Comparison of ENCODE assay signal across 8 cellular contexts in the genomic region with DNA sequence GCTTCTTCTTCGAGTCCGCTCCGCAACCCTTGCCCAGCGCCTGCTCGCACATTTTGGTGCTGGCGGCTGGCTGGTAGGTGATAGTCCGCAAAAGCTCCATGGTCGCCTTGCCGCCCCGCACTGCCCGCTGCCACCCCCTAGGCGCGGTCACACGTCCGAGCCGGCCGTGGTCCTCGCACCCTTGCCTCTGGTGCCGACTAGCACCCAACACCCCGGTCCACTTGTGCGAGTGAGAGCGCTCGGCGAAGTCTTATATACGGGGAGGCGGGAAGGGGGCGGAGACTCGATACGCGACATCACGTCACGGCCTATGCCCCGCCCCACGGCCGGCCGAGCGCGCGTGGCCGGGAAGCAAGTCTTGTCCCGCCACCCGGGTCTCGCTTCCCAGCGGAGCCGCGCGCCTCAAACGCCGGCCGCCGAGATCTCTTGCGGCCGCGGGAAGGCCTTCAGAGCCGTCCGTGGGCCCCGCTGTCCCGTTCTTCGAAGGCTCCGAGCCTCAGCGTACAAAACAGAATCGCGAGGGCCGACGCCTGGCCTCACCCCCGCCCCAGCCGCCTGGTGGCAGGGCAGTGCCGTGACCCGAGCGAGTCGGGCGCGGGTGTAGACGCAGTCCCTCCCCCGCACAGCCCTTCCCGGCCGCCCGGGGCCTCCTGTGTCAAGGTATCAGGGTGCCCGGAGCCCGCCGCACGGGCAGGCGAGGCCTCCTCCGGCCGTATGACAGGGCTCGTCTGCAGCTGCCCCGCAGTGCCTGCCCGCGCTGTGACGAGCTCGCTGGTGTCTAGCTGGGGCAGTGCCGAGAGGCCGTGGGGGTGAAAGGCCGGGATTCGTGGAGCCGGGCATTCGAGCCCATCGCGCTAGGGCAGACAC. TPM values are rescaled to one million over a fixed set of nuclear protein-coding genes. Genes with fewer than 3 reads are reported as not detected.
A peak's percentile ranks its signal among the peaks of the same experiment; 100 is the strongest.
DNase-seq lines count a peak whose midpoint lies in the region; ATAC-seq and TF ChIP-seq lines count a peak whose summit lies in the region.

TSS of gene PLK2 (minus strand) at position 227 of the 867 bp plus-strand sequence. CDS start at position 100, 127 bp downstream.

- H3K4me1 ChIP-seq in naive thymus-derived CD4-positive, alpha-beta T cell (ENCODE audit: control insufficient read depth in 2 of 2, insufficient read depth in 2 of 2, low read length in 2 of 2): peaks cover 0 to 9% of the 10 kb centered on the region in 2 donors

- peak within 1 kb of the TSS; percentile 79 for H3K27ac ChIP-seq in CD4-positive, alpha-beta T cell (ENCODE audit: low read depth, low read length)
- peak within 1 kb of the TSS; percentile 84 for H3K27ac ChIP-seq in naive thymus-derived CD4-positive, alpha-beta T cell (ENCODE audit: low read depth, low read length)

- no peaks in the 10 kb centered on the region for H3K36me3 ChIP-seq in naive thymus-derived CD4-positive, alpha-beta T cell (ENCODE audit: control insufficient read depth in 2 of 3, insufficient read depth in 3 of 3, low read length in 3 of 3)

- peak; percentile 88 to 96 (median 90) for DNase-seq in CD4-positive, alpha-beta T cell
- peak; percentile 86 for DNase-seq in activated T-helper 1 cell treated with anti-CD3 and anti-CD28 coated beads, Interleukin-12 subunit alpha, Interleukin-12 subunit beta, Interleukin-2, Interleukin-4 antibody, amounts not matched to agents 30 ng/mL and 10 ng/mL and 1 ng/mL, durations not matched to agents 14 hours and 24 hours and 36 hours (ENCODE audit: low spot score)
- DNase-seq in fibroblast of gingiva (ENCODE audit: low read depth): peak; percentile 95
- DNase-seq in naive thymus-derived CD4-positive, alpha-beta T cell: peak; percentile 87 to 98 (median 93)

- ATAC-seq in CD4-positive, alpha-beta T cell (ENCODE audit: poor library complexity): peak; percentile 74
- ATAC-seq in GM19324 (IDR thresholded peaks at IDR 0.05; ENCODE audit: low FRiP score, unreplicated experiment) (peak; percentile 86), HG03457 (IDR thresholded peaks at IDR 0.05; ENCODE audit: unreplicated experiment) (peak; percentile 62)
- peak; percentile 88 for ATAC-seq in naive thymus-derived CD4-positive, alpha-beta T cell
- peak; percentile 94 for ATAC-seq in stimulated activated memory B cell treated with anti-CD40 and anti-IgM and Interleukin-4, amounts not matched to agents 10 μg/mL and 1 μg/mL and 100 μg/mL, for 72 hours

- no peak for TF ChIP-seq CTCF in CD4-positive, alpha-beta T cell (IDR thresholded peaks at IDR 0.05)

- no peaks in the 10 kb centered on the region for H3K27me3 ChIP-seq in CD4-positive, alpha-beta T cell (ENCODE audit: control insufficient read depth, insufficient read depth, low read length)
- H3K27me3 ChIP-seq in naive thymus-derived CD4-positive, alpha-beta T cell (ENCODE audit: control insufficient read depth in 2 of 2, insufficient read depth in 2 of 2, low read length in 2 of 2): no peaks in the 10 kb centered on the region

- no peaks in the 10 kb centered on the region for H3K9me3 ChIP-seq in CD4-positive, alpha-beta T cell (ENCODE audit: control insufficient read depth, low read length)
- no peaks in the 10 kb centered on the region for H3K9me3 ChIP-seq in naive thymus-derived CD4-positive, alpha-beta T cell (ENCODE audit: control insufficient read depth in 2 of 3, low read length in 3 of 3)

- H3K36me3 Mint-ChIP-seq in CD4-positive, alpha-beta T cell (ENCODE audit: low read depth): peaks cover 8% of the 10 kb centered on the region
- peaks cover 4% of the 10 kb centered on the region for H3K36me3 Mint-ChIP-seq in activated T-helper 1 cell treated with anti-CD3 and anti-CD28 coated beads, Interleukin-12 subunit alpha, Interleukin-12 subunit beta, Interleukin-2, Interleukin-4 antibody, amounts not matched to agents 30 ng/mL and 10 ng/mL and 1 ng/mL, durations not matched to agents 14 hours and 24 hours and 36 hours (ENCODE audit: low read depth)
- peaks cover 0 to 6% (median 0%) of the 10 kb centered on the region in 5 donors for H3K36me3 Mint-ChIP-seq in naive thymus-derived CD4-positive, alpha-beta T cell
- H3K36me3 Mint-ChIP-seq in stimulated activated memory B cell treated with anti-CD40 and anti-IgM and Interleukin-4, amounts not matched to agents 10 μg/mL and 1 μg/mL and 100 μg/mL, for 72 hours: peaks cover 9% of the 10 kb centered on the region

- CTCF ChIA-PET in CD4-positive, alpha-beta T cell (lab: Charles Lee): interaction anchor here (0.7 to 2.1 kb wide), 6 partner anchors 24 to 1563 kb away, joined by 3 to 9 read pairs (median 3); no protein-coding TSS in a partner anchor
- CTCF ChIA-PET in naive thymus-derived CD4-positive, alpha-beta T cell (lab: Charles Lee): interaction anchor here (0.6 to 5.5 kb wide), 12 partner anchors 9 to 1215 kb away, joined by 3 to 97 read pairs (median 4); no protein-coding TSS in a partner anchor

- no peaks in the 10 kb centered on the region for H3K9me3 Mint-ChIP-seq in CD4-positive, alpha-beta T cell
- no peaks in the 10 kb centered on the region for H3K9me3 Mint-ChIP-seq in activated T-helper 1 cell treated with anti-CD3 and anti-CD28 coated beads, Interleukin-12 subunit alpha, Interleukin-12 subunit beta, Interleukin-2, Interleukin-4 antibody, amounts not matched to agents 30 ng/mL and 10 ng/mL and 1 ng/mL, durations not matched to agents 14 hours and 24 hours and 36 hours
- H3K9me3 Mint-ChIP-seq in naive thymus-derived CD4-positive, alpha-beta T cell: no peaks in the 10 kb centered on the region
- H3K9me3 Mint-ChIP-seq in stimulated activated memory B cell treated with anti-CD40 and anti-IgM and Interleukin-4, amounts not matched to agents 10 μg/mL and 1 μg/mL and 100 μg/mL, for 72 hours: no peaks in the 10 kb centered on the region

- H3K4me3 Mint-ChIP-seq in CD4-positive, alpha-beta T cell: peak within 1 kb of the TSS; percentile 92
- H3K4me3 Mint-ChIP-seq in activated T-helper 1 cell treated with anti-CD3 and anti-CD28 coated beads, Interleukin-12 subunit alpha, Interleukin-12 subunit beta, Interleukin-2, Interleukin-4 antibody, amounts not matched to agents 30 ng/mL and 10 ng/mL and 1 ng/mL, durations not matched to agents 14 hours and 24 hours and 36 hours: peak within 1 kb of the TSS; percentile 83
- H3K4me3 Mint-ChIP-seq in naive thymus-derived CD4-positive, alpha-beta T cell: peak within 1 kb of the TSS; percentile 86 to 96 (median 91)
- peak within 1 kb of the TSS; percentile 84 for H3K4me3 Mint-ChIP-seq in stimulated activated memory B cell treated with anti-CD40 and anti-IgM and Interleukin-4, amounts not matched to agents 10 μg/mL and 1 μg/mL and 100 μg/mL, for 72 hours

- H3K27me3 Mint-ChIP-seq in CD4-positive, alpha-beta T cell: peaks cover 17% of the 10 kb centered on the region
- peaks cover 16% of the 10 kb centered on the region for H3K27me3 Mint-ChIP-seq in activated T-helper 1 cell treated with anti-CD3 and anti-CD28 coated beads, Interleukin-12 subunit alpha, Interleukin-12 subunit beta, Interleukin-2, Interleukin-4 antibody, amounts not matched to agents 30 ng/mL and 10 ng/mL and 1 ng/mL, durations not matched to agents 14 hours and 24 hours and 36 hours (ENCODE audit: insufficient read depth)
- H3K27me3 Mint-ChIP-seq in naive thymus-derived CD4-positive, alpha-beta T cell: peaks cover 4 to 22% (median 14%) of the 10 kb centered on the region in 5 donors
- no peaks in the 10 kb centered on the region for H3K27me3 Mint-ChIP-seq in stimulated activated memory B cell treated with anti-CD40 and anti-IgM and Interleukin-4, amounts not matched to agents 10 μg/mL and 1 μg/mL and 100 μg/mL, for 72 hours

- intact Hi-C loops in CD4-positive, alpha-beta T cell (cut with DNase I, micrococcal nuclease): loop anchor here (2.0 to 10.0 kb wide), 6 partner anchors 809 to 1553 kb away; partner anchors contain the start of gene GPBP1 (in 1 of the 2)
- intact Hi-C loops in activated T-helper 1 cell treated with anti-CD3 and anti-CD28 coated beads, Interleukin-12 subunit alpha, Interleukin-12 subunit beta, Interleukin-2, Interleukin-4 antibody, amounts not matched to agents 30 ng/mL and 10 ng/mL and 1 ng/mL, durations not matched to agents 14 hours and 24 hours and 36 hours (cut with micrococcal nuclease): loop anchor here (1.0 to 5.0 kb wide), 7 partner anchors 681 to 1559 kb away; partner anchors contain the start of gene SETD9
- intact Hi-C loops in naive thymus-derived CD4-positive, alpha-beta T cell (cut with micrococcal nuclease): loop anchor here (1.0 to 10.0 kb wide), 17 partner anchors 573 to 1559 kb away; partner anchors contain the start of genes SETD9 (in 2 of the 2) and MIER3 (in 1 of the 2)

- peak within 1 kb of the TSS; percentile 76 for H3K27ac Mint-ChIP-seq in CD4-positive, alpha-beta T cell
- peak within 1 kb of the TSS; percentile 64 for H3K27ac Mint-ChIP-seq in activated T-helper 1 cell treated with anti-CD3 and anti-CD28 coated beads, Interleukin-12 subunit alpha, Interleukin-12 subunit beta, Interleukin-2, Interleukin-4 antibody, amounts not matched to agents 30 ng/mL and 10 ng/mL and 1 ng/mL, durations not matched to agents 14 hours and 24 hours and 36 hours
- H3K27ac Mint-ChIP-seq in naive thymus-derived CD4-positive, alpha-beta T cell: peak within 1 kb of the TSS; percentile 26 to 92 (median 87)
- H3K27ac Mint-ChIP-seq in stimulated activated memory B cell treated with anti-CD40 and anti-IgM and Interleukin-4, amounts not matched to agents 10 μg/mL and 1 μg/mL and 100 μg/mL, for 72 hours: peak within 1 kb of the TSS; percentile 71

- H3K4me3 ChIP-seq in naive thymus-derived CD4-positive, alpha-beta T cell (ENCODE audit: low read length): peak within 1 kb of the TSS; percentile 66

- POLR2A ChIA-PET in CD4-positive, alpha-beta T cell (lab: Charles Lee): interaction anchor here (0.6 to 3.6 kb wide), 8 partner anchors 810 to 1550 kb away, joined by 3 to 31 read pairs (median 5); partner anchors contain the start of genes GPBP1 and SETD9
- POLR2A ChIA-PET in naive thymus-derived CD4-positive, alpha-beta T cell (lab: Charles Lee): interaction anchor here (1.3 to 3.4 kb wide), 6 partner anchors 681 to 1166 kb away, joined by 3 to 31 read pairs (median 10); no protein-coding TSS in a partner anchor

- H3K4me1 Mint-ChIP-seq in CD4-positive, alpha-beta T cell (ENCODE audit: low read depth): peaks cover 17% of the 10 kb centered on the region
- H3K4me1 Mint-ChIP-seq in activated T-helper 1 cell treated with anti-CD3 and anti-CD28 coated beads, Interleukin-12 subunit alpha, Interleukin-12 subunit beta, Interleukin-2, Interleukin-4 antibody, amounts not matched to agents 30 ng/mL and 10 ng/mL and 1 ng/mL, durations not matched to agents 14 hours and 24 hours and 36 hours (ENCODE audit: low read depth): peaks cover 15% of the 10 kb centered on the region
- peaks cover 9 to 26% (median 16%) of the 10 kb centered on the region in 7 donors for H3K4me1 Mint-ChIP-seq in naive thymus-derived CD4-positive, alpha-beta T cell
- H3K4me1 Mint-ChIP-seq in stimulated activated memory B cell treated with anti-CD40 and anti-IgM and Interleukin-4, amounts not matched to agents 10 μg/mL and 1 μg/mL and 100 μg/mL, for 72 hours: peaks cover 8% of the 10 kb centered on the region

RNA-seq across cellular contexts. Expression of gene PLK2, which starts in this region (rescaled TPM):
- total RNA-seq in CD4-positive, alpha-beta T cell: 10 to 100 TPM; 57.2 to 59.7 TPM
- 0.48 TPM for polyA plus RNA-seq in PFSK-1 (2012; ENCODE audit: insufficient read length, low read depth)
- 37.4 and 39.1 TPM in 2 replicates for total RNA-seq in activated T-helper 1 cell treated with anti-CD3 and anti-CD28 coated beads, Interleukin-12 subunit alpha, Interleukin-12 subunit beta, Interleukin-2, Interleukin-4 antibody, amounts not matched to agents 30 ng/mL and 10 ng/mL and 1 ng/mL, durations not matched to agents 14 hours and 24 hours and 36 hours
- 10 to 100 TPM in 2 of 5 experiments, 1 to 10 TPM in 3; 5.7 to 29.5 (median 9.3) TPM for total RNA-seq in naive thymus-derived CD4-positive, alpha-beta T cell
- polyA plus RNA-seq in naive thymus-derived CD4-positive, alpha-beta T cell: 1 to 10 TPM in 1 of 2 donors, under 1 TPM in 1; 0.77 to 2.6 TPM

Comparison
In these comparisons a context has a peak if more than half of its experiments do, and no peak if none do; other contexts are left out.
1. Peak in every context shown above with its lines: DNase-seq, ATAC-seq, H3K4me3 ChIP-seq and H3K27ac ChIP-seq.